8 cellular contexts compared by ENCODE assay signal in genomic region chr13:43058318-43058674, GRCh38. TPM values are rescaled to one million over a fixed set of nuclear protein-coding genes. Genes with fewer than 3 reads are reported as not detected.
DNase-seq lines count a peak whose midpoint lies in the region; ATAC-seq and TF ChIP-seq lines count a peak whose summit lies in the region.

No MANE protein-coding gene starts in this region.

- H3K4me1 ChIP-seq in ACC112 (ENCODE audit: control insufficient read depth, insufficient read depth, low read length, unreplicated experiment) (peaks cover 39% of the 10 kb centered on the region), neural progenitor cell (peaks cover 60% of the 10 kb centered on the region)

- H3K9ac ChIP-seq in neural progenitor cell, result no peak overlapping the region

- in situ Hi-C loops in GM13977 (cut with MboI; ENCODE audit: low pct_unique_long_range_greater_than_20kb, low sequenced_read_pairs, unreplicated experiment), result no loop called here

- peak; percentile 29 for ATAC-seq in GM21390 (IDR thresholded peaks at IDR 0.05; ENCODE audit: unreplicated experiment)

- H3K79me2 ChIP-seq in ACC112 (ENCODE audit: control insufficient read depth, insufficient read depth, low read length, unreplicated experiment), result peaks cover 60% of the 10 kb centered on the region
- peaks cover 22% of the 10 kb centered on the region for H3K79me2 ChIP-seq in neural progenitor cell (ENCODE audit: low read depth)

- peaks cover 8% of the 10 kb centered on the region for H3K36me3 ChIP-seq in ACC112 (ENCODE audit: insufficient read depth, low read length)
- no peaks in the 10 kb centered on the region for H3K36me3 ChIP-seq in neural progenitor cell

- H2AFZ ChIP-seq in ACC112 (ENCODE audit: low read length, unreplicated experiment) (no peak overlapping the region), neural progenitor cell (replicated peaks) (no peak overlapping the region)

- DNase-seq in RPMI7951 (ENCODE audit: low read depth) (peak; percentile 98), epithelial cell of esophagus (ENCODE audit: low read depth) (peak; percentile 96), neural progenitor cell (ENCODE audit: low spot score) (no peak), DMS79 (lab: John Stamatoyannopoulos, UW) (no peak), GM13977 (ENCODE audit: low spot score) (no peak)

- peak overlapping the region; percentile 26 for H3K27ac ChIP-seq in ACC112 (ENCODE audit: low read depth, low read length)
- H3K27ac ChIP-seq in skin epidermis, result peak overlapping the region in 12 of 21 experiments; percentile 1 to 74 (median 30)
- no peak overlapping the region for H3K27ac ChIP-seq in neural progenitor cell

- peaks cover 17% of the 10 kb centered on the region for H3K36me3 Mint-ChIP-seq in neural progenitor cell

- H3F3A ChIP-seq in neural progenitor cell (ENCODE audit: low read depth), result peaks cover 50% of the 10 kb centered on the region

- no peak for TF ChIP-seq CTCF in epithelial cell of esophagus (IDR thresholded peaks at IDR 0.05; ENCODE audit: insufficient read depth, low read depth, low read length, missing control alignments)
- no peak for TF ChIP-seq CTCF in neural progenitor cell (IDR thresholded peaks at IDR 0.05)
- no peak for TF ChIP-seq CTCF in GM13977 (IDR thresholded peaks at IDR 0.05; ENCODE audit: extremely low read depth, insufficient read depth, missing control alignments)

- H3K27ac Mint-ChIP-seq in neural progenitor cell, result no peak overlapping the region

- no peak overlapping the region for H3K4me3 Mint-ChIP-seq in neural progenitor cell

- peaks cover 10% of the 10 kb centered on the region for H3K27me3 Mint-ChIP-seq in neural progenitor cell (ENCODE audit: insufficient read depth, low read depth)

- H3K9me3 Mint-ChIP-seq in neural progenitor cell, result peaks cover 36% of the 10 kb centered on the region

- H4K20me1 ChIP-seq in neural progenitor cell (ENCODE audit: low read depth), result no peaks in the 10 kb centered on the region

- peaks cover 13% of the 10 kb centered on the region for H3K4me1 Mint-ChIP-seq in neural progenitor cell

- H3K4me2 ChIP-seq in neural progenitor cell, result no peak overlapping the region

- no peaks in the 10 kb centered on the region for H3K27me3 ChIP-seq in ACC112 (ENCODE audit: insufficient read depth, low read length)
- no peaks in the 10 kb centered on the region for H3K27me3 ChIP-seq in neural progenitor cell

- no peaks in the 10 kb centered on the region for H3K9me3 ChIP-seq in neural progenitor cell (ENCODE audit: low read depth)

- H3K4me3 ChIP-seq in ACC112 (ENCODE audit: low read depth, low read length), result peak overlapping the region; percentile 47
- no peak overlapping the region for H3K4me3 ChIP-seq in epithelial cell of esophagus (ENCODE audit: low read length)
- H3K4me3 ChIP-seq in skin epidermis, result no peak overlapping the region
- H3K4me3 ChIP-seq in neural progenitor cell, result no peak overlapping the region

RNA-seq across cellular contexts. Expression of gene DNAJC15, which starts 34.9 kb away (rescaled TPM):
- total RNA-seq in RPMI7951 (2014; rRNA removed; shearing (Covaris generic)), result 54.5 and 64.5 TPM in 2 replicates
- total RNA-seq in neural progenitor cell (ENCODE audit: low replicate concordance), result 2.7 and 3.2 TPM in 2 replicates

Comparison
In these comparisons a context has a peak if more than half of its experiments do, and no peak if none do; other contexts are left out.
1. DNase-seq: peak in RPMI7951 (single experiment) and epithelial cell of esophagus (single experiment); none in neural progenitor cell (single experiment), DMS79 (single experiment) and GM13977 (single experiment).
2. RNA of gene DNAJC15, which starts 34.9 kb away (total RNA-seq): 54.5 to 64.5 TPM in RPMI7951; 2.7 to 3.2 TPM in neural progenitor cell; every median in the first group is over 10 times any median in the second.